In the genomic region with DNA sequence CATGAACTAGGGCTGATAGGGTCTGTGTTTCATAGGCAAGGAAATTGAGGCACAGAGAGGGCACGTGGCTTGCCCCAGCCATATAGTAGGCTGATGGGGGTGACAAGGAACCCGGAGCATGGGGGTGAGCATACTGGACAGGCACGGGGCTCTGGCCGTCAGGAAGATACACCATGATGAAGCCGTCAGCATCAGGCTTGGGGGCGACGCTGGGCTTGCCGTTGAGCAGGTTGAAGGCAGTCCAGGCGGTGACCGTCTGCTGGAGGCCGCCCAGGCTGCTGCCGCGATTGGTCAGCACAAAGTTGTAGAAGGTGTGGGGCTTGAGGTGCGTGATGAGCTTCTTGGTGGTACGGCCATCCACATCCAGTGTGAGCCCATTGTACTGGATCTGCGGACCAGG, we compare ENCODE assay signal across 18 cellular contexts.
"Had no signal": no experiment of that assay in that cellular context is flagged by ENCODE, and none has a peak within 500 bp of the region (broad histone marks: within the 10 kb centered on the region; RNA-seq: fewer than 3 reads in every experiment).

No MANE protein-coding gene starts in this region.

- H3K4me2 ChIP-seq: hepatocyte had no signal

- H3K27ac Mint-ChIP-seq: mesothelial cell of epicardium had no signal

- H3K4me3 ChIP-seq: coronary artery, dorsolateral prefrontal cortex, esophagus muscularis mucosa, gastroesophageal sphincter, heart left ventricle, hepatocyte, left lung, lower lobe of right lung, mucosa of descending colon had no signal

- ATAC-seq: foreskin keratinocyte, gastroesophageal sphincter, heart left ventricle, left cardiac atrium, left lung, left ventricle myocardium superior, lower lobe of right lung, mucosa of descending colon had no signal

- H3K4me1 ChIP-seq: esophagus muscularis mucosa, foreskin keratinocyte, gastroesophageal sphincter, heart left ventricle, left lung, lower lobe of right lung had no signal

- H3K27ac ChIP-seq: coronary artery, dorsolateral prefrontal cortex, esophagus muscularis mucosa, foreskin keratinocyte, gastroesophageal sphincter, heart left ventricle, hepatocyte, left lung, lower lobe of right lung had no signal

- H3K4me1 Mint-ChIP-seq: mesothelial cell of epicardium had no signal

- DNase-seq: dermis blood vessel endothelial cell; dorsolateral prefrontal cortex; effector CD4-positive, alpha-beta T cell; effector memory CD4-positive, alpha-beta T cell; foreskin keratinocyte; heart left ventricle; hypothalamus; left cardiac atrium; left lung; left ventricle myocardium superior; lower lobe of right lung; mesenchymal stem cell; mucosa of descending colon had no signal

- H3K9me3 ChIP-seq: esophagus muscularis mucosa, gastroesophageal sphincter, heart left ventricle, left lung, lower lobe of right lung, mucosa of descending colon had no signal

- H3K79me2 ChIP-seq: hepatocyte had no signal

- H3K4me3 Mint-ChIP-seq: mesothelial cell of epicardium had no signal

- H3K27me3 ChIP-seq: dorsolateral prefrontal cortex, esophagus muscularis mucosa, foreskin keratinocyte, gastroesophageal sphincter, heart left ventricle, hepatocyte, left lung had no signal

- H2AFZ ChIP-seq: hepatocyte had no signal
